ENCODE assay signal across 24 cellular contexts in genomic region chr17:75064040-75064439, GRCh38. TPM values are rescaled to one million over a fixed set of nuclear protein-coding genes. Genes with fewer than 3 reads are reported as not detected.
DNase-seq lines count a peak whose midpoint lies in the region; ATAC-seq and TF ChIP-seq lines count a peak whose summit lies in the region.
"Had no signal": no experiment of that assay in that cellular context is flagged by ENCODE, and none has a peak within 500 bp of the region (broad histone marks: within the 10 kb centered on the region; RNA-seq: fewer than 3 reads in every experiment).

No MANE protein-coding gene starts in this region.

- no peaks in the 10 kb centered on the region for H3K4me1 ChIP-seq in PC-3 (ENCODE audit: insufficient read depth, low read length)
- peaks cover 17% of the 10 kb centered on the region for H3K4me1 ChIP-seq in osteoblast (ENCODE audit: insufficient read depth, low read length)
- H3K4me1 ChIP-seq in CD8-positive, alpha-beta memory T cell (ENCODE audit: insufficient read depth, low read length) = peaks cover 13% of the 10 kb centered on the region
- peaks cover 4% of the 10 kb centered on the region for H3K4me1 ChIP-seq in vagina
- H3K4me1 ChIP-seq: A549 had no signal

- H3K79me2 ChIP-seq in PC-3 (ENCODE audit: low read length) (no peaks in the 10 kb centered on the region), osteoblast (ENCODE audit: insufficient read depth, low read length) (no peaks in the 10 kb centered on the region)

- peaks cover 34% of the 10 kb centered on the region for H3K36me3 ChIP-seq in H7 (replicated peaks; ENCODE audit: control insufficient read depth, insufficient read depth, low read length)
- peaks cover 34% of the 10 kb centered on the region; the same call in 1 of the 2 replicates for H3K36me3 ChIP-seq in PC-3 (ENCODE audit: low read depth, low read length)
- H3K36me3 ChIP-seq in osteoblast (ENCODE audit: insufficient read depth, low read length) = peaks cover 46% of the 10 kb centered on the region
- H3K36me3 ChIP-seq in CD8-positive, alpha-beta memory T cell (ENCODE audit: insufficient read depth, low read length) = peaks cover 40% of the 10 kb centered on the region
- peaks cover 0 to 49% of the 10 kb centered on the region in 2 donors for H3K36me3 ChIP-seq in vagina

- H3K4me3 ChIP-seq in H7 (ENCODE audit: insufficient read depth, low read depth, low read length) (no peak overlapping the region), PC-3 (ENCODE audit: low read length) (no peak overlapping the region), osteoblast (ENCODE audit: insufficient read depth, low read length) (no peak overlapping the region), vagina (no peak overlapping the region)
- no peak overlapping the region for H3K4me3 ChIP-seq in CD8-positive, alpha-beta memory T cell (ENCODE audit: low read length)
- H3K4me3 ChIP-seq: A549, SJCRH30 had no signal

- no peaks in the 10 kb centered on the region for H3F3A ChIP-seq in PC-3 (ENCODE audit: low read length, unreplicated experiment)

- DNase-seq in H7 (peak; percentile 19), PC-3 (no peak), chondrocyte (ENCODE audit: low spot score) (peak; percentile 61), osteoblast (ENCODE audit: insufficient read length, low spot score, missing footprints) (peak; percentile 41), vagina (ENCODE audit: extremely low spot score in 2 of 2) (no peak), T-cell (no peak)
- DNase-seq in CD8-positive, alpha-beta memory T cell = no peak
- DNase-seq: C1 segment of cervical spinal cord; Caco-2; CD4-positive, alpha-beta memory T cell; IMR-90; NCI-H1092; NCI-H1436; NCI-H187; NCI-H2081 treated with DMSO at 0.1 percent for 48 hours; NCI-H2171; NCI-H226; NCI-H510A; NCI-H748 treated with DMSO at 0.1 percent for 48 hours; SJCRH30 had no signal

- no peaks in the 10 kb centered on the region for H3K27me3 ChIP-seq in H7 (ENCODE audit: control insufficient read depth, insufficient read depth, low read length)
- H3K27me3 ChIP-seq in PC-3 (ENCODE audit: low read length) = no peaks in the 10 kb centered on the region
- no peaks in the 10 kb centered on the region for H3K27me3 ChIP-seq in osteoblast (ENCODE audit: insufficient read depth, low read length)
- no peaks in the 10 kb centered on the region for H3K27me3 ChIP-seq in CD8-positive, alpha-beta memory T cell (ENCODE audit: insufficient read depth, low read length, poor library complexity, severe bottlenecking)
- no peaks in the 10 kb centered on the region for H3K27me3 ChIP-seq in vagina
- H3K27me3 ChIP-seq: SJCRH30 had no signal

- no peak for TF ChIP-seq CTCF in PC-3 (conservative IDR thresholded peaks at IDR 0.05; ENCODE audit: low read depth, low read length)
- no peak for TF ChIP-seq CTCF in chondrocyte (IDR thresholded peaks at IDR 0.05)
- no peak for TF ChIP-seq CTCF in osteoblast (IDR thresholded peaks at IDR 0.05; ENCODE audit: extremely low read depth, low read depth, low read length)
- TF ChIP-seq CTCF in vagina (IDR thresholded peaks at IDR 0.05) = no peak

- CTCF ChIA-PET in PC-3 (lab: Charles Lee) = interaction anchor here (0.5 to 0.6 kb wide), 2 partner anchors 50 to 138 kb away, joined by 4 to 8 read pairs; no protein-coding TSS in a partner anchor
- CTCF ChIA-PET in CD8-positive, alpha-beta memory T cell (lab: Charles Lee) = interaction anchor here (1.6 kb wide), 1 partner anchor 106 kb away, joined by 3 read pairs; no protein-coding TSS in a partner anchor
- CTCF ChIA-PET in T-cell (lab: Charles Lee) = no interaction called here

- POLR2A ChIA-PET in PC-3 (lab: Charles Lee; ENCODE audit: unreplicated experiment) = interaction anchor here (0.7 kb wide), 1 partner anchor 46 kb away, joined by 3 read pairs; the partner anchor contains the start of gene ARMC7
- POLR2A ChIA-PET in CD8-positive, alpha-beta memory T cell (lab: Charles Lee) = no interaction called here
- POLR2A ChIA-PET in T-cell (lab: Charles Lee) = interaction anchor here in 1 of 2 donors (0.6 kb wide), 1 partner anchor 15 kb away, joined by 3 read pairs; no protein-coding TSS in a partner anchor

- intact Hi-C loops in PC-3 (cut with micrococcal nuclease) = no loop called here
- intact Hi-C loops in vagina (cut with DNase I) = no loop called here

- no peaks in the 10 kb centered on the region for H3K9me3 Mint-ChIP-seq in chondrocyte (ENCODE audit: low read depth)
- no peaks in the 10 kb centered on the region for H3K9me3 Mint-ChIP-seq in CD8-positive, alpha-beta memory T cell
- no peaks in the 10 kb centered on the region for H3K9me3 Mint-ChIP-seq in T-cell
- H3K9me3 Mint-ChIP-seq: CD4-positive, alpha-beta memory T cell had no signal

- peaks cover 14% of the 10 kb centered on the region for H3K4me1 Mint-ChIP-seq in chondrocyte (ENCODE audit: low read depth)
- H3K4me1 Mint-ChIP-seq in CD8-positive, alpha-beta memory T cell = peaks cover 12 to 16% (median 12%) of the 10 kb centered on the region in 3 donors
- H3K4me1 Mint-ChIP-seq in T-cell = peaks cover 23 to 32% (median 30%) of the 10 kb centered on the region in 3 donors

- no peaks in the 10 kb centered on the region for H3K9me2 ChIP-seq in PC-3 (replicated peaks; ENCODE audit: low read length)

- no peak overlapping the region for H3K4me2 ChIP-seq in PC-3 (ENCODE audit: low read length)
- no peak overlapping the region for H3K4me2 ChIP-seq in osteoblast (ENCODE audit: insufficient read depth, low read length)
- H3K4me2 ChIP-seq: A549 had no signal

- H3K27ac ChIP-seq in PC-3 (ENCODE audit: low read length) (no peak overlapping the region), osteoblast (ENCODE audit: low read depth, low read length) (no peak overlapping the region), vagina (no peak overlapping the region)
- no peak overlapping the region for H3K27ac ChIP-seq in CD8-positive, alpha-beta memory T cell (ENCODE audit: low read depth, low read length)
- H3K27ac ChIP-seq: A549, SJCRH30 had no signal

- no peak overlapping the region for H2AFZ ChIP-seq in PC-3 (ENCODE audit: low read length)
- H2AFZ ChIP-seq in osteoblast (ENCODE audit: low read length) = no peak overlapping the region

- no peak overlapping the region for H3K27ac Mint-ChIP-seq in chondrocyte (ENCODE audit: unreplicated experiment)
- H3K27ac Mint-ChIP-seq in CD8-positive, alpha-beta memory T cell = no peak overlapping the region
- H3K27ac Mint-ChIP-seq in T-cell = no peak overlapping the region

- no peak overlapping the region for H3K9ac ChIP-seq in PC-3 (ENCODE audit: low read length)

- H4K20me1 ChIP-seq in PC-3 (ENCODE audit: low read length) (no peaks in the 10 kb centered on the region), osteoblast (ENCODE audit: insufficient read depth, low read length) (peaks cover 5% of the 10 kb centered on the region)

- H3K9me3 ChIP-seq in PC-3 (ENCODE audit: low read length) (no peaks in the 10 kb centered on the region), osteoblast (ENCODE audit: low read depth, low read length) (no peaks in the 10 kb centered on the region), vagina (no peaks in the 10 kb centered on the region)
- no peaks in the 10 kb centered on the region for H3K9me3 ChIP-seq in CD8-positive, alpha-beta memory T cell (ENCODE audit: low read length)
- H3K9me3 ChIP-seq: A549, Caco-2, SJCRH30 had no signal

- H3K27me3 Mint-ChIP-seq in chondrocyte (ENCODE audit: low read depth) (no peaks in the 10 kb centered on the region), T-cell (no peaks in the 10 kb centered on the region)
- H3K27me3 Mint-ChIP-seq in CD8-positive, alpha-beta memory T cell = no peaks in the 10 kb centered on the region
- H3K27me3 Mint-ChIP-seq: CD4-positive, alpha-beta memory T cell had no signal

- no peak for TF ChIP-seq POLR2A in vagina (IDR thresholded peaks at IDR 0.05)

- BruUV-seq in PC-3 (replicated peaks; lab: Mats Ljungman, UMichigan) = TSS peak; percentile 19

- peaks cover 19% of the 10 kb centered on the region for H3K36me3 Mint-ChIP-seq in chondrocyte (ENCODE audit: low read depth)
- H3K36me3 Mint-ChIP-seq in CD8-positive, alpha-beta memory T cell = peaks cover 0 to 57% (median 22%) of the 10 kb centered on the region in 3 donors
- H3K36me3 Mint-ChIP-seq in T-cell = peaks cover 32% of the 10 kb centered on the region

- no peak overlapping the region for H3K4me3 Mint-ChIP-seq in chondrocyte (ENCODE audit: unreplicated experiment)
- no peak overlapping the region for H3K4me3 Mint-ChIP-seq in CD8-positive, alpha-beta memory T cell
- no peak overlapping the region for H3K4me3 Mint-ChIP-seq in T-cell
- H3K4me3 Mint-ChIP-seq: CD4-positive, alpha-beta memory T cell had no signal

- ATAC-seq in PC-3 = no peak
- ATAC-seq in T-cell (replicated peaks in 1 of 4) = no peak
- ATAC-seq: Right ventricle myocardium inferior, SK-N-SH treated with all-trans-retinoic acid at 6 μM for 48 hours had no signal

RNA-seq across cellular contexts. Expression of gene KCTD2, which starts 17.0 kb away (rescaled TPM):
- 34.9 and 41.0 TPM in 2 replicates for total RNA-seq in H7 (2014; rRNA removed; shearing (Covaris generic))
- total RNA-seq in PC-3 (2014; rRNA removed) (23.8 and 28.0 TPM in 2 replicates), chondrocyte (16.8 to 20.4 TPM (median 17.1 TPM) in 3 replicates), osteoblast (19.7 and 20.3 TPM in 2 replicates), vagina (17.2 TPM), T-cell (10 to 100 TPM; 22.0 to 32.8 (median 29.0) TPM)
- 10 to 100 TPM; 22.2 to 23.8 TPM for total RNA-seq in CD8-positive, alpha-beta memory T cell
- 8.0 TPM for polyA plus RNA-seq in CD8-positive, alpha-beta memory T cell

RNA-seq across cellular contexts. Expression of gene ATP5PD, which starts 17.3 kb away (rescaled TPM):
- total RNA-seq in H7 (2014; rRNA removed; shearing (Covaris generic)) = 399 and 432 TPM in 2 replicates
- total RNA-seq in PC-3 (2014; rRNA removed) (361 and 374 TPM in 2 replicates), chondrocyte (178 to 185 TPM (median 183 TPM) in 3 replicates), osteoblast (240 and 278 TPM in 2 replicates), vagina (149 TPM), T-cell (100 to 1,000 TPM; 115 to 170 (median 139) TPM)
- 100 to 1,000 TPM; 179 to 198 TPM for total RNA-seq in CD8-positive, alpha-beta memory T cell
- 345 TPM for polyA plus RNA-seq in CD8-positive, alpha-beta memory T cell

RNA-seq across cellular contexts. Expression of gene SLC16A5, which starts 23.7 kb away (rescaled TPM):
- 28.2 and 38.8 TPM in 2 replicates for total RNA-seq in H7 (2014; rRNA removed; shearing (Covaris generic))
- total RNA-seq in PC-3 (2014; rRNA removed) (1.2 and 1.6 TPM in 2 replicates), chondrocyte (2.1 to 3.0 TPM (median 3.0 TPM) in 3 replicates), osteoblast (16.3 and 19.2 TPM in 2 replicates), vagina (26.8 TPM), T-cell (10 to 100 TPM in 4 of 5 donors, 1 to 10 TPM in 1; 9.1 to 24.3 (median 16.8) TPM)
- 1 to 10 TPM; 1.3 to 1.9 TPM for total RNA-seq in CD8-positive, alpha-beta memory T cell
- polyA plus RNA-seq in CD8-positive, alpha-beta memory T cell = 0.82 TPM
- total RNA-seq: H4 had no signal

RNA-seq across cellular contexts. Expression of gene ARMC7, which starts 45.7 kb away (rescaled TPM):
- total RNA-seq in H7 (2014; rRNA removed; shearing (Covaris generic)) = 6.2 and 9.5 TPM in 2 replicates
- total RNA-seq in PC-3 (2014; rRNA removed) (17.0 and 17.3 TPM in 2 replicates), chondrocyte (10.8 to 12.3 TPM (median 12.1 TPM) in 3 replicates), osteoblast (3.2 and 3.3 TPM in 2 replicates), vagina (12.8 TPM), T-cell (10 to 100 TPM in 3 of 5 donors, 1 to 10 TPM in 2; 8.9 to 23.9 (median 18.8) TPM)
- total RNA-seq in CD8-positive, alpha-beta memory T cell = 10 to 100 TPM; 15.2 to 15.9 TPM
- 4.0 TPM for polyA plus RNA-seq in CD8-positive, alpha-beta memory T cell

RNA-seq across cellular contexts. Expression of gene MRPL58, which starts 51.6 kb away (rescaled TPM):
- 62.0 and 68.4 TPM in 2 replicates for total RNA-seq in H7 (2014; rRNA removed; shearing (Covaris generic))
- 151 and 195 TPM in 2 replicates for total RNA-seq in PC-3 (2014; rRNA removed)
- total RNA-seq in chondrocyte = 18.9 to 25.7 TPM (median 19.8 TPM) in 3 replicates
- 21.2 and 23.5 TPM in 2 replicates for total RNA-seq in osteoblast
- 10 to 100 TPM; 65.5 to 68.8 TPM for total RNA-seq in CD8-positive, alpha-beta memory T cell
- polyA plus RNA-seq in CD8-positive, alpha-beta memory T cell = 48.0 TPM
- total RNA-seq in vagina = 33.6 TPM
- 10 to 100 TPM; 15.6 to 30.6 (median 26.6) TPM for total RNA-seq in T-cell

Comparison
In these comparisons a context has a peak if more than half of its experiments do, and no peak if none do; other contexts are left out.
1. DNase-seq: peak in H7 (single experiment), chondrocyte (single experiment) and osteoblast (single experiment); none in PC-3 (single experiment), CD8-positive, alpha-beta memory T cell (0 of 5), vagina (0 of 2) and T-cell (0 of 34).
2. CTCF ChIA-PET loops: an anchor here in PC-3 (0.5 to 0.6 kb wide) and CD8-positive, alpha-beta memory T cell (1.6 kb wide); none called in T-cell.